ENCODE assay signal across 1 cellular context in genomic region chr20:45934046-45934586, GRCh38.
TF ChIP-seq lines count a peak whose summit lies in the region.

No MANE protein-coding gene starts in this region.

TF ChIP-seq in HepG2, 621 proteins besides CTCF, POLR2A, EP300 and RAD21 (continued from another document and continues in another):
- TF ChIP-seq HMGXB4 (CRISPR knock-in tag; IDR thresholded peaks at IDR 0.05; ENCODE audit: borderline replicate concordance in 1 of 2, low read depth in 1 of 2) (peak in 1 of 2 experiments; percentile 86; a peak in 3 of 4 replicates), SIN3A (IDR thresholded peaks at IDR 0.05; ENCODE audit: borderline replicate concordance, low read depth, low read length) (no peak), CREM (IDR thresholded peaks at IDR 0.05) (peak; percentile 79), CREM (CRISPR knock-in tag; IDR thresholded peaks at IDR 0.05) (no peak), IKZF4 (CRISPR knock-in tag; IDR thresholded peaks at IDR 0.05; ENCODE audit: borderline replicate concordance, low read depth, not compliant biosample characterization) (peak; percentile 55), ZNF639 (CRISPR knock-in tag; conservative IDR thresholded peaks at IDR 0.05) (no peak), KLF9 (CRISPR knock-in tag; IDR thresholded peaks at IDR 0.05; ENCODE audit: low read depth) (peak; percentile 26; the same call in 1 of the 2 replicates), ZBTB37 (CRISPR knock-in tag; IDR thresholded peaks at IDR 0.05) (0 out of 2 replicates have a peak, but pooled peaks have one; percentile 46), PAF1 (CRISPR knock-in tag; IDR thresholded peaks at IDR 0.05) (peak; percentile 76; the same call in 1 of the 2 replicates), SNAPC4 (CRISPR knock-in tag; IDR thresholded peaks at IDR 0.05) (peak; percentile 95), ZSCAN9 (CRISPR knock-in tag; IDR thresholded peaks at IDR 0.05; ENCODE audit: borderline replicate concordance) (no peak), PAXIP1 (CRISPR knock-in tag; conservative IDR thresholded peaks at IDR 0.05) (peak; percentile 8; the same call in 1 of the 2 replicates), KLF12 (CRISPR knock-in tag; IDR thresholded peaks at IDR 0.05; ENCODE audit: borderline replicate concordance) (peak; percentile 11; the same call in 1 of the 2 replicates), NPAS2 (CRISPR knock-in tag; IDR thresholded peaks at IDR 0.05; ENCODE audit: borderline replicate concordance) (0 out of 2 replicates have a peak, but pooled peaks have one; percentile 23), ZZZ3 (CRISPR knock-in tag; IDR thresholded peaks at IDR 0.05; ENCODE audit: borderline replicate concordance) (0 out of 2 replicates have a peak, but pooled peaks have one; percentile 24), GTF2F1 (IDR thresholded peaks at IDR 0.05; ENCODE audit: low read length) (no peak), ZNF530 (CRISPR knock-in tag; IDR thresholded peaks at IDR 0.05; ENCODE audit: low read depth) (0 out of 2 replicates have a peak, but pooled peaks have one; percentile 42), GATAD2A (CRISPR knock-in tag; IDR thresholded peaks at IDR 0.05) (peak; percentile 35; the same call in 1 of the 2 replicates), RFXANK (CRISPR knock-in tag; IDR thresholded peaks at IDR 0.05) (no peak), TBX2 (CRISPR knock-in tag; IDR thresholded peaks at IDR 0.05; ENCODE audit: borderline replicate concordance) (peak; percentile 4; the same call in 1 of the 2 replicates), NR3C1 (CRISPR knock-in tag; IDR thresholded peaks at IDR 0.05) (0 out of 2 replicates have a peak, but pooled peaks have one; percentile 89), ZNF224 (CRISPR knock-in tag; IDR thresholded peaks at IDR 0.05) (no peak), HNF1B (CRISPR knock-in tag; IDR thresholded peaks at IDR 0.05) (0 out of 2 replicates have a peak, but pooled peaks have one; percentile 93), THAP8 (CRISPR knock-in tag; IDR thresholded peaks at IDR 0.05; ENCODE audit: borderline replicate concordance) (0 out of 2 replicates have a peak, but pooled peaks have one; percentile 17), CAMTA2 (CRISPR knock-in tag; IDR thresholded peaks at IDR 0.05; ENCODE audit: borderline replicate concordance) (no peak; the same call in 1 of the 2 replicates), ZNF572 (CRISPR knock-in tag; IDR thresholded peaks at IDR 0.05) (peak; percentile 53; the same call in 1 of the 2 replicates), ATF7-NPFF (CRISPR knock-in tag; IDR thresholded peaks at IDR 0.05; ENCODE audit: low read depth) (peak; percentile 87; the same call in 1 of the 2 replicates), ATF7 (IDR thresholded peaks at IDR 0.05) (no peak), ATF7 (CRISPR knock-in tag; IDR thresholded peaks at IDR 0.05) (peak; percentile 72; the same call in 1 of the 2 replicates), KIAA2018 (CRISPR knock-in tag; IDR thresholded peaks at IDR 0.05; ENCODE audit: borderline replicate concordance) (peak; percentile 34; the same call in 1 of the 2 replicates)
